Comparison of ENCODE assay signal across 8 cellular contexts in the genomic region with DNA sequence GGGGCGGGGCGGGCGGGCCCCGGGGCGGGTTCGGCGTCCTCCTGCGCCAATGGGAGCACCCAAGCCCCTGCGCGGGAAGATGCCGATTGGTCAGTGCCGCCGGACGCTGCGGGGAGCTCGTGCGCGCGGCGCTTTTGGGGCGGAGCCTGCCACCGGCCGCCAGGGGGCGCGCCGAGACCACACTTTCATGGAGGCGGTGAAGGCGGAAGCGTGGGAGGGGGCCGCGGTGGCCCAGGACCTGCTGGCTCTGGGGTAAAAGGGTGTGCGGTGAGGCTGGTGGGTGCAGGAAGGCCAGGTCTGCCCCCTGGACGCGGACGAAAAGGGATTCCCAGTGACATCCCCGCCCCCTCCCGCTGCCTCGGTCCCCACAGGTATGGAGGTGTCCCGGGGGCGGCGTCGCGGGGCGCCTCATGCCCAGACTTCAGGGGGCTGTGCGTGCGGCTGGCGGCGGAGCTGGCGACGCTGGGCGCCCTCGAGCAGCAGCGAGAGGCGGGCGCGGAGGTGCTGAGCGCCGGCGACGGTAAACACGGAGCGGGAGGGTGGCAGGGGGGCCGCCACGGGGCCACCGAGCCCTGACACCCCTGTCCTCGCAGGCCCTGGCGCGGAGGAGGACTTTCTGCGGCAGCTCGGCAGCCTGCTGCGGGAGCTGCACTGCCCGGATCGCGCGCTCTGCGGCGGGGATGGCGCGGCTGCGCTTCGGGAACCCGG. TPM values are rescaled to one million over a fixed set of nuclear protein-coding genes. Genes with fewer than 3 reads are reported as not detected.
DNase-seq lines count a peak whose midpoint lies in the region; TF ChIP-seq lines count a peak whose summit lies in the region.

Gene FAM98C (plus strand): TSS at position 127 of the 708 bp plus-strand sequence. CDS start 61 bp downstream, at position 188.

- H3K27me3 ChIP-seq in HAP-1 (ENCODE audit: low read depth) (no peaks in the 10 kb centered on the region), MG63 (no peaks in the 10 kb centered on the region), neuron (ENCODE audit: insufficient read depth, low read length) (no peaks in the 10 kb centered on the region), subcutaneous abdominal adipose tissue (ENCODE audit: control insufficient read depth in 5 of 5, insufficient read depth in 4 of 5, low read length in 5 of 5) (peaks cover 0 to 20% (median 10%) of the 10 kb centered on the region in 5 donors)

- peak within 1 kb of the TSS in 4 of 5 donors; percentile 75 to 88 (median 82) for H3K9ac ChIP-seq in subcutaneous abdominal adipose tissue (ENCODE audit: low read length in 5 of 5)

- H3K9me3 ChIP-seq in HAP-1 (no peaks in the 10 kb centered on the region), MG63 (no peaks in the 10 kb centered on the region), neuron (ENCODE audit: low read length) (no peaks in the 10 kb centered on the region), subcutaneous abdominal adipose tissue (ENCODE audit: control insufficient read depth in 5 of 5, low read length in 5 of 5) (no peaks in the 10 kb centered on the region)

- H3K4me1 ChIP-seq in HAP-1 (no peaks in the 10 kb centered on the region; the same call in none of the 2 replicates), neuron (ENCODE audit: insufficient read depth, low read length) (peaks cover 2% of the 10 kb centered on the region), subcutaneous abdominal adipose tissue (ENCODE audit: control insufficient read depth in 5 of 5, insufficient read depth in 5 of 5, low read length in 5 of 5) (peaks cover 0 to 16% (median 12%) of the 10 kb centered on the region in 5 donors)

- H2AFZ ChIP-seq in neuron (ENCODE audit: low read depth, low read length): peak within 1 kb of the TSS; percentile 98

- H3K36me3 ChIP-seq in HAP-1 (replicated peaks) (peaks cover 4% of the 10 kb centered on the region), MG63 (peaks cover 3% of the 10 kb centered on the region), neuron (ENCODE audit: insufficient read depth, low read length) (peaks cover 6% of the 10 kb centered on the region), subcutaneous abdominal adipose tissue (ENCODE audit: control insufficient read depth in 5 of 5, insufficient read depth in 5 of 5, low read length in 5 of 5) (peaks cover 0 to 22% (median 13%) of the 10 kb centered on the region in 5 donors)

- peak; percentile 83 for TF ChIP-seq CTCF in foreskin fibroblast (IDR thresholded peaks at IDR 0.05; ENCODE audit: low read depth, low read length)

- H3K4me3 ChIP-seq in HAP-1 (peak within 1 kb of the TSS; percentile 76), MG63 (peak within 1 kb of the TSS; percentile 72), foreskin fibroblast (ENCODE audit: low read depth in 1 of 2, low read length in 2 of 2) (peak within 1 kb of the TSS; percentile 67 to 86), neuron (ENCODE audit: low read length) (peak within 1 kb of the TSS; percentile 55), subcutaneous abdominal adipose tissue (ENCODE audit: low read depth in 1 of 5, low read length in 5 of 5) (peak within 1 kb of the TSS; percentile 74 to 90 (median 88))

- peak within 1 kb of the TSS; percentile 50 for H3K27ac ChIP-seq in subcutaneous abdominal adipose tissue (ENCODE audit: low read depth, low read length)

- in situ Hi-C loops in HAP-1 (cut with MboI; ENCODE audit: low sequenced_read_pairs): loop anchor here (10.0 kb wide), 1 partner anchor 232 kb away; no protein-coding TSS in a partner anchor

- DNase-seq in GDM1 (lab: John Stamatoyannopoulos, UW) (peak; percentile 94), HAP-1 (ENCODE audit: low spot score in 2 of 2) (peak; percentile 94 to 98), MG63 (peak; percentile 96), SHP77 treated with DMSO at 0.1 percent for 48 hours (lab: John Stamatoyannopoulos, UW) (peak; percentile 94), activated gamma-delta T cell (lab: John Stamatoyannopoulos, UW) (peak; percentile 97), foreskin fibroblast (peak; percentile 92 to 99)

RNA-seq across cellular contexts. Expression of gene FAM98C, which starts in this region (rescaled TPM):
- total RNA-seq in MG63 (2014; rRNA removed; shearing (Covaris generic); ENCODE audit: low replicate concordance): 12.7 and 15.3 TPM in 2 replicates

Comparison
In these comparisons a context has a peak if more than half of its experiments do, and no peak if none do; other contexts are left out.
1. Peak in every context shown above with its lines: DNase-seq, H3K4me3 ChIP-seq and H3K27ac ChIP-seq.